ENCODE assay signal across 19 cellular contexts in the genomic region with DNA sequence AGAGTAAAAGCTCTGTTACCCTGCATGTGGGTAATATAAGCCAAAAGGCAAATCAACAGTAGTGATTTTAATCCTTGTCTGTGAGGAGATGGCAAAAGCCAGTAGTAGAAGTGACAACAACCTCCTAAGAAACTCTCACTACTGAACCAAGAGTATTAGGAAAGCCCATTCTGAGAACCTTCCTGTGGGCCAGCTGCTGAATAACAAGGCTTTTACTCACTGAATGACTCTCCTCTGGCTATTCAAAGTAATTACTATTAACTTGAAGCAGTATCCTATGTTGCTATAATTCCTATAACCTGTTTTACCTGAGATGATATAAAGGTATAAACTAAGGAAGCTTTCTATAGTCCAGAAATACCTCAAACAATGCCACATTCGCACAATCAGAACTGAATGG.
"Had no signal": no experiment of that assay in that cellular context is flagged by ENCODE, and none has a peak within 500 bp of the region (broad histone marks: within the 10 kb centered on the region; RNA-seq: fewer than 3 reads in every experiment).

No MANE protein-coding gene starts in this region.

- H3K36me3 ChIP-seq: esophagus muscularis mucosa, gastroesophageal sphincter, neural progenitor cell, ovary had no signal

- H3K27me3 ChIP-seq: esophagus muscularis mucosa, gastroesophageal sphincter, neural progenitor cell, ovary had no signal

- H3K4me3 ChIP-seq: esophagus muscularis mucosa, gastroesophageal sphincter, lung, neural progenitor cell, ovary, smooth muscle cell had no signal

- DNase-seq: dermis blood vessel endothelial cell; glutamatergic neuron; immature natural killer cell; kidney; left colon; left ventricle myocardium superior; mesenchymal stem cell; midbrain; nucleus accumbens; ovary; right cardiac atrium; stimulated activated CD4-positive, alpha-beta T cell treated with anti-CD3 and anti-CD28 coated beads, Interleukin-2, amount 100 ng/mL, for 48 hours; stimulated activated naive CD4-positive, alpha-beta T cell treated with Interleukin-2 at 50 U/mL for 16 hours had no signal

- ATAC-seq: gastroesophageal sphincter; left colon; left ventricle myocardium superior; natural killer cell treated with Interleukin-12 subunit alpha and Interleukin-12 subunit beta and Interleukin-15 and Interleukin-18, amount 100 ng/mL, for 72 hours; right cardiac atrium had no signal

- H3K9me3 ChIP-seq: esophagus muscularis mucosa, gastroesophageal sphincter, ovary had no signal
